ENCODE assay signal across 15 cellular contexts in genomic region chr4:127501103-127501502, GRCh38.
DNase-seq lines count a peak whose midpoint lies in the region; TF ChIP-seq lines count a peak whose summit lies in the region.
"Had no signal": no experiment of that assay in that cellular context is flagged by ENCODE, and none has a peak within 500 bp of the region (broad histone marks: within the 10 kb centered on the region; RNA-seq: fewer than 3 reads in every experiment).

No MANE protein-coding gene starts in this region.

- peak overlapping the region; percentile 63 for H2AFZ ChIP-seq in neuronal stem cell (ENCODE audit: low read length)

- no peak overlapping the region for H2BK12ac ChIP-seq in neuronal stem cell (ENCODE audit: low read length)

- peaks cover 2 to 12% of the 10 kb centered on the region in 2 donors for H3K4me1 ChIP-seq in neuronal stem cell (ENCODE audit: control insufficient read depth in 2 of 2, insufficient read depth in 1 of 2, low read depth in 1 of 2, low read length in 2 of 2)
- H3K4me1 ChIP-seq: prostate gland had no signal

- H3K4me3 ChIP-seq in epithelial cell of esophagus (ENCODE audit: low read length), result no peak overlapping the region
- H3K4me3 ChIP-seq in neuronal stem cell (ENCODE audit: low read length in 2 of 2), result no peak overlapping the region
- H3K4me3 ChIP-seq: BLaER1 treated with 17β-estradiol and CSF1 and Interleukin-3, amounts not matched to agents 10 nM and 100 nM; gastroesophageal sphincter; prostate gland had no signal

- no peak overlapping the region for H3K27ac ChIP-seq in neuronal stem cell (replicated peaks; ENCODE audit: low read length)
- H3K27ac ChIP-seq: BLaER1 treated with 17β-estradiol and CSF1 and Interleukin-3, amounts not matched to agents 10 nM and 100 nM; gastroesophageal sphincter; prostate gland had no signal

- no peak overlapping the region for H2BK5ac ChIP-seq in neuronal stem cell (ENCODE audit: low read length)

- no peak overlapping the region for H3K18ac ChIP-seq in neuronal stem cell (ENCODE audit: low read length)

- no peak overlapping the region for H4K8ac ChIP-seq in neuronal stem cell (ENCODE audit: low read depth, low read length)

- H3K27me3 ChIP-seq in neuronal stem cell (ENCODE audit: control insufficient read depth in 3 of 3, insufficient read depth in 3 of 3, low read depth in 1 of 3, low read length in 3 of 3), result no peaks in the 10 kb centered on the region
- H3K27me3 ChIP-seq: BLaER1 treated with 17β-estradiol and CSF1 and Interleukin-3, amounts not matched to agents 10 nM and 100 nM; gastroesophageal sphincter had no signal

- no peak overlapping the region for H3K9ac ChIP-seq in neuronal stem cell (ENCODE audit: low read depth, low read length, poor library complexity)
- H3K9ac ChIP-seq: BLaER1 treated with 17β-estradiol and CSF1 and Interleukin-3, amounts not matched to agents 10 nM and 100 nM had no signal

- no peak overlapping the region for H2BK120ac ChIP-seq in neuronal stem cell (ENCODE audit: low read depth, low read length)

- H3K36me3 ChIP-seq in neuronal stem cell (replicated peaks in 1 of 2; ENCODE audit: control insufficient read depth in 2 of 2, insufficient read depth in 2 of 2, low read length in 2 of 2), result no peaks in the 10 kb centered on the region
- H3K36me3 ChIP-seq: BLaER1 treated with 17β-estradiol and CSF1 and Interleukin-3, amounts not matched to agents 10 nM and 100 nM; gastroesophageal sphincter; prostate gland had no signal

- no peak overlapping the region for H3K23ac ChIP-seq in neuronal stem cell (ENCODE audit: low read depth, low read length, poor library complexity)

- no peak overlapping the region for H3K14ac ChIP-seq in neuronal stem cell (ENCODE audit: low read length)

- H4K91ac ChIP-seq in neuronal stem cell (ENCODE audit: low read depth, low read length, poor library complexity), result no peak overlapping the region

- TF ChIP-seq CTCF in epithelial cell of esophagus (IDR thresholded peaks at IDR 0.05; ENCODE audit: insufficient read depth, low read depth, low read length, missing control alignments), result no peak

- no peak overlapping the region for H3K4ac ChIP-seq in neuronal stem cell (ENCODE audit: low read length)

- no peak overlapping the region for H2AK5ac ChIP-seq in neuronal stem cell (ENCODE audit: low read depth, low read length)

- no peak overlapping the region for H3K4me2 ChIP-seq in neuronal stem cell (ENCODE audit: insufficient read depth, low read length, poor library complexity, severe bottlenecking)

- DNase-seq in HPDE6-E6E7 (ENCODE audit: extremely low spot score) (peak; percentile 7), RKO (ENCODE audit: low spot score) (peak; percentile 1), epithelial cell of esophagus (ENCODE audit: low read depth) (peak; percentile 10), neuronal stem cell (ENCODE audit: low spot score) (no peak), 8988T (no peak)
- no peak for DNase-seq in activated CD4-positive, alpha-beta T cell treated with anti-CD3 and anti-CD28 coated beads for 48 hours
- no peak for DNase-seq in stimulated activated CD4-positive, alpha-beta T cell treated with anti-CD3 and anti-CD28 coated beads, Interleukin-2, amount 100 ng/mL, for 48 hours
- DNase-seq: activated CD4-positive, CD25-positive, alpha-beta regulatory T cell treated with anti-CD3 and anti-CD28 coated beads, Interleukin-2, amount 50 U/mL, for 72 hours; activated T-cell treated with anti-CD3 and anti-CD28 coated beads, Interleukin-2, amount 50 U/mL, for 1 hour; amniotic stem cell; DMS79 treated with DMSO at 0.1 percent for 48 hours; stimulated activated CD4-positive, alpha-beta T cell treated with anti-CD3 and anti-CD28 coated beads, Interleukin-2, amount 100 ng/mL, for 24 hours had no signal

- H2BK15ac ChIP-seq in neuronal stem cell (ENCODE audit: low read length), result no peak overlapping the region

- no peaks in the 10 kb centered on the region for H3K79me1 ChIP-seq in neuronal stem cell (ENCODE audit: low read depth, low read length)

- no peaks in the 10 kb centered on the region for H3K9me3 ChIP-seq in neuronal stem cell (replicated peaks in 1 of 2; ENCODE audit: control insufficient read depth in 2 of 2, insufficient read depth in 1 of 2, low read depth in 1 of 2, low read length in 2 of 2)
- H3K9me3 ChIP-seq: gastroesophageal sphincter, prostate gland had no signal

Comparison
In these comparisons a context has a peak if more than half of its experiments do, and no peak if none do; other contexts are left out.
1. DNase-seq: peak in HPDE6-E6E7 (single experiment), RKO (single experiment) and epithelial cell of esophagus (single experiment); none in neuronal stem cell (single experiment), activated CD4-positive, alpha-beta T cell treated with anti-CD3 and anti-CD28 coated beads for 48 hours (single experiment), 8988T (single experiment) and stimulated activated CD4-positive, alpha-beta T cell treated with anti-CD3 and anti-CD28 coated beads, Interleukin-2, amount 100 ng/mL, for 48 hours (0 of 2).